12 cellular contexts compared by ENCODE assay signal in the genomic region with DNA sequence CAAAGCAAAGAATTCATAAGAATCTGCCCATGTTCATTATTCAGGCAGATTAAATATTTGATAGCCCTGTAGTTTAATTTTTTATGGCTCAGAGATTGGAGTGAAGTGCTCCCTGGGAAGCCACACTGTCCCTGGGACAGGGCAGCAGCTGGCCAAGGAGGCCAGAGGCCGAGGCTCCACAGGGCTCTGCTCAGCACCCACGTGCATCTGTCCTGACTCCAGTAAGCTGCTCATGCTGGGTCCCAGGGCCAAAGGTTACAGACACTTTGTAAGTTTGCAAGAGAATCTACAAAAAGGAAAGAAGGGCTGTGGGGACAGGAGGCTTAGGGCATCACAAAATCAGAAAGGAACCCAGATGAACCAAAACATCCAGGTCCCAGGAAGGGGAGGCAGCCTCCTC.
DNase-seq lines count a peak whose midpoint lies in the region; ATAC-seq, FAIRE-seq and TF ChIP-seq lines count a peak whose summit lies in the region.
"Had no signal": no experiment of that assay in that cellular context is flagged by ENCODE, and none has a peak within 500 bp of the region (broad histone marks: within the 10 kb centered on the region; RNA-seq: fewer than 3 reads in every experiment).

No MANE protein-coding gene starts in this region.

- no peak overlapping the region for H3K14ac ChIP-seq in neuronal stem cell (ENCODE audit: low read length)

- H3K27me3 ChIP-seq in liver (ENCODE audit: control insufficient read depth in 4 of 4, insufficient read depth in 4 of 4, low read length in 3 of 4) (no peaks in the 10 kb centered on the region), HepG2 (ENCODE audit: control insufficient read depth in 1 of 2, insufficient read depth in 2 of 2, low read length in 2 of 2) (no peaks in the 10 kb centered on the region), neuronal stem cell (ENCODE audit: control insufficient read depth in 3 of 3, insufficient read depth in 3 of 3, low read depth in 1 of 3, low read length in 3 of 3) (no peaks in the 10 kb centered on the region)

- peak overlapping the region; percentile 52 to 65 for H3K27ac ChIP-seq in liver (ENCODE audit: low read depth in 1 of 2, low read length in 2 of 2)
- no peak overlapping the region for H3K27ac ChIP-seq in HepG2 (ENCODE audit: extremely low read length, insufficient read depth, low read length)
- H3K27ac ChIP-seq in neuronal stem cell (replicated peaks; ENCODE audit: low read length): no peak overlapping the region
- H3K27ac ChIP-seq: GM23248, KMS-11 had no signal

- CTCF ChIA-PET in HepG2 (lab: Yijun Ruan, JAX; ENCODE audit: low intra/inter-chr PET ratio, low total read pairs): no interaction called here

- no peak overlapping the region for H2BK120ac ChIP-seq in neuronal stem cell (ENCODE audit: low read depth, low read length)

- in situ Hi-C loops in HepG2 (cut with HindIII; ENCODE audit: extremely low pct_ligation_motif_present, low pct_unique_long_range_greater_than_20kb): no loop called here

- no peak overlapping the region for H3K23ac ChIP-seq in neuronal stem cell (ENCODE audit: low read depth, low read length, poor library complexity)

- intact Hi-C loops in HepG2 (cut with micrococcal nuclease; ENCODE audit: unreplicated experiment): no loop called here

- H3K4me2 ChIP-seq in HepG2 (ENCODE audit: low read depth, low read length) (no peak overlapping the region), neuronal stem cell (ENCODE audit: insufficient read depth, low read length, poor library complexity, severe bottlenecking) (no peak overlapping the region)
- H3K4me2 ChIP-seq: KMS-11 had no signal

- H4K20me1 ChIP-seq in HepG2 (ENCODE audit: insufficient read depth, low read length): no peaks in the 10 kb centered on the region

- H3K4me3 ChIP-seq in liver (ENCODE audit: low read depth in 1 of 3, low read length in 3 of 3) (no peak overlapping the region), HepG2 (replicated peaks in 1 of 3; ENCODE audit: insufficient read depth in 1 of 3, low read depth in 2 of 3, low read length in 3 of 3) (no peak overlapping the region), choroid plexus epithelial cell (ENCODE audit: low read depth, low read length) (no peak overlapping the region), neuronal stem cell (ENCODE audit: low read length in 2 of 2) (no peak overlapping the region)
- H3K4me3 ChIP-seq: GM23248, HAP-1 had no signal

- H3K9me3 ChIP-seq in liver (ENCODE audit: control insufficient read depth in 4 of 4, low read length in 3 of 4): no peaks in the 10 kb centered on the region
- no peaks in the 10 kb centered on the region for H3K9me3 ChIP-seq in HepG2 (ENCODE audit: low read length)
- H3K9me3 ChIP-seq in neuronal stem cell (replicated peaks in 1 of 2; ENCODE audit: control insufficient read depth in 2 of 2, insufficient read depth in 1 of 2, low read depth in 1 of 2, low read length in 2 of 2): no peaks in the 10 kb centered on the region
- H3K9me3 ChIP-seq: HAP-1 had no signal

- ATAC-seq in HepG2: no peak

- no peak overlapping the region for H2BK12ac ChIP-seq in neuronal stem cell (ENCODE audit: low read length)

- POLR2A ChIA-PET in HepG2 (lab: Yijun Ruan, JAX): no interaction called here

- peak; percentile 20 to 42 for TF ChIP-seq RAD21 in liver (IDR thresholded peaks at IDR 0.05)
- no peak for TF ChIP-seq RAD21 in HepG2 (CRISPR knock-in tag; IDR thresholded peaks at IDR 0.05)

- BruUV-seq in HepG2 (replicated peaks; lab: Mats Ljungman, UMichigan): no TSS peak

- no peak for FAIRE-seq in HepG2 (lab: Jason Lieb, UNC)
- FAIRE-seq: GM19239 had no signal

- H3K4me1 ChIP-seq in liver (ENCODE audit: control insufficient read depth in 4 of 4, insufficient read depth in 4 of 4, low read length in 3 of 4): peaks cover 17 to 59% (median 52%) of the 10 kb centered on the region in 4 donors
- H3K4me1 ChIP-seq in HepG2 (ENCODE audit: insufficient read depth, low read length): no peaks in the 10 kb centered on the region; the same call in 1 of the 2 replicates
- peaks cover 0 to 22% of the 10 kb centered on the region in 2 donors for H3K4me1 ChIP-seq in neuronal stem cell (ENCODE audit: control insufficient read depth in 2 of 2, insufficient read depth in 1 of 2, low read depth in 1 of 2, low read length in 2 of 2)
- H3K4me1 ChIP-seq: HAP-1 had no signal

- no peak overlapping the region for H2AFZ ChIP-seq in HepG2 (ENCODE audit: low read length)
- H2AFZ ChIP-seq in neuronal stem cell (ENCODE audit: low read length): no peak overlapping the region
- H2AFZ ChIP-seq: GM23248 had no signal

- WGBS in liver: 20% methylated on average over 2 of the region's 2 CpGs
- 0% methylated on average over 2 of the region's 2 CpGs for WGBS in HepG2 (ENCODE audit: low lambda C conversion rate)
- WGBS in neuronal stem cell (ENCODE audit: extremely low coverage in 2 of 2, insufficient read length in 2 of 2, insufficient replicate concordance in 1 of 2), 2 donors: no CpG with 5 or more reads among the region's 2 CpGs

- H4K8ac ChIP-seq in neuronal stem cell (ENCODE audit: low read depth, low read length): no peak overlapping the region

- DNase-seq in HepG2 (ENCODE audit: low spot score) (no peak), choroid plexus epithelial cell (ENCODE audit: low read depth) (peak; percentile 28), neuronal stem cell (ENCODE audit: low spot score) (no peak), occipital lobe (lab: John Stamatoyannopoulos, UW) (no peak), DMS153 (lab: John Stamatoyannopoulos, UW) (no peak)
- DNase-seq: CD4-positive, alpha-beta memory T cell; GF-D8; GM23248 had no signal

- H3K9ac ChIP-seq in liver (ENCODE audit: low read depth in 1 of 2, low read length in 2 of 2) (no peak overlapping the region), HepG2 (ENCODE audit: insufficient read depth, low read depth, low read length) (no peak overlapping the region), neuronal stem cell (ENCODE audit: low read depth, low read length, poor library complexity) (no peak overlapping the region)
- H3K9ac ChIP-seq: GM23248, KMS-11 had no signal

- H3K79me2 ChIP-seq in HepG2 (ENCODE audit: insufficient read depth, low read length): no peaks in the 10 kb centered on the region

- H4K91ac ChIP-seq in neuronal stem cell (ENCODE audit: low read depth, low read length, poor library complexity): no peak overlapping the region

- no peak overlapping the region for H2AK5ac ChIP-seq in neuronal stem cell (ENCODE audit: low read depth, low read length)

- H2BK5ac ChIP-seq in neuronal stem cell (ENCODE audit: low read length): no peak overlapping the region

- TF ChIP-seq EP300 in HepG2 (IDR thresholded peaks at IDR 0.05; ENCODE audit: low read depth in 2 of 2, low read length in 2 of 2): no peak
- TF ChIP-seq EP300 in HepG2 (CRISPR knock-in tag; IDR thresholded peaks at IDR 0.05; ENCODE audit: borderline replicate concordance): no peak

- TF ChIP-seq CTCF in liver (IDR thresholded peaks at IDR 0.05; ENCODE audit: low read depth, low read length, missing input control): no peak
- TF ChIP-seq CTCF in HepG2 (CRISPR knock-in tag; IDR thresholded peaks at IDR 0.05): no peak
- no peak for TF ChIP-seq CTCF in choroid plexus epithelial cell (conservative IDR thresholded peaks at IDR 0.05; ENCODE audit: low read depth, low read length)

- no peaks in the 10 kb centered on the region for H3K79me1 ChIP-seq in neuronal stem cell (ENCODE audit: low read depth, low read length)

- TF ChIP-seq POLR2A in HepG2 (IDR thresholded peaks at IDR 0.05; ENCODE audit: insufficient read depth in 1 of 2, low read depth in 2 of 2, low read length in 2 of 2): no peak

- peak overlapping the region; percentile 20 for H3K18ac ChIP-seq in neuronal stem cell (ENCODE audit: low read length)

- no peak overlapping the region for H3K4ac ChIP-seq in neuronal stem cell (ENCODE audit: low read length)

- H2BK15ac ChIP-seq in neuronal stem cell (ENCODE audit: low read length): no peak overlapping the region

- no peaks in the 10 kb centered on the region for H3K36me3 ChIP-seq in liver (ENCODE audit: control insufficient read depth in 4 of 4, insufficient read depth in 3 of 4, low read depth in 1 of 4, low read length in 3 of 4)
- no peaks in the 10 kb centered on the region for H3K36me3 ChIP-seq in HepG2 (replicated peaks in 1 of 2; ENCODE audit: control insufficient read depth in 1 of 2, insufficient read depth in 2 of 2, low read length in 2 of 2)
- no peaks in the 10 kb centered on the region for H3K36me3 ChIP-seq in neuronal stem cell (replicated peaks in 1 of 2; ENCODE audit: control insufficient read depth in 2 of 2, insufficient read depth in 2 of 2, low read length in 2 of 2)
- H3K36me3 ChIP-seq: HAP-1 had no signal

TF ChIP-seq in liver, 16 proteins besides CTCF, POLR2A, EP300 and RAD21 (continues in another document):
- TF ChIP-seq JUND (IDR thresholded peaks at IDR 0.05) (peak in 1 of 2 donors; percentile 61), FOXA2 (IDR thresholded peaks at IDR 0.05) (no peak), ATF3 (IDR thresholded peaks at IDR 0.05) (no peak), YY1 (IDR thresholded peaks at IDR 0.05) (peak; percentile 57)

TF ChIP-seq in HepG2, 621 proteins besides CTCF, POLR2A, EP300 and RAD21:
- TF ChIP-seq NFATC3 (CRISPR knock-in tag; IDR thresholded peaks at IDR 0.05): no peak
- TF ChIP-seq MTF2 (CRISPR knock-in tag; IDR thresholded peaks at IDR 0.05; ENCODE audit: borderline replicate concordance): no peak
- TF ChIP-seq ZNF841 (CRISPR knock-in tag; IDR thresholded peaks at IDR 0.05; ENCODE audit: borderline replicate concordance): no peak

Comparison
In these comparisons a context has a peak if more than half of its experiments do, and no peak if none do; other contexts are left out.
1. H3K27ac ChIP-seq: peak in liver (2 of 2); none in HepG2 (single experiment) and neuronal stem cell (single experiment).